ENCODE assay signal across 6 cellular contexts in the genomic region with DNA sequence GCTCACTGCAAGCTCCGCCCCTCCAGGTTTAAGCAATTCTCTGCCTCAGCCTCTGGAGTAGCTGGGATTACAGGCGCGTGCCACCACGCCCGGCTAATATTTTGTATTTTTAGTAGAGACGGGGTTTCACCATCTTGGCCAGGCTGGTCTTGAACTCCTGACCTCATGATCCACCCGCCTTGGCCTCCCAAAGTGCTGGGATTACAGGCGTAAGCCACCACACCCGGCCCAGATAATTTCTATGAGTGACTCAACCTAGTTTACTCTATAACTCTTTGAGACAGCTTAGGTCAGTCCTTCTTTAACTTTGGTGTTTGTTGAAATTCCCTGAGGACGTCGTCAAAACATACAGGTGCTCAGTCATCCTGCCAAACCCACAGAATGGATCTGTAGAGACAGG. TPM values are rescaled to one million over a fixed set of nuclear protein-coding genes. Genes with fewer than 3 reads are reported as not detected.
A peak's percentile ranks its signal among the peaks of the same experiment; 100 is the strongest.
DNase-seq lines count a peak whose midpoint lies in the region; FAIRE-seq and TF ChIP-seq lines count a peak whose summit lies in the region.
"Not testable (repeated sequence)": the region's sequence is repeated elsewhere in the genome, so short reads cannot be mapped to it uniquely, and the experiment has no call there.

No MANE protein-coding gene starts in this region.

- CTCF ChIA-PET in HEK293 (lab: Yijun Ruan, JAX) (interaction anchor here (0.6 to 8.6 kb wide), 4 partner anchors 303 to 1672 kb away, joined by 3 to 94 read pairs (median 4); partner anchors contain the start of gene NSG2), H1 (lab: Charles Lee; ENCODE audit: partially characterized antibody) (interaction anchor here (1.0 to 3.2 kb wide), 7 partner anchors 11 to 695 kb away, joined by 3 to 11 read pairs (median 5); no protein-coding TSS in a partner anchor)

- not testable (repeated sequence) for H3K4me2 ChIP-seq in H1 (ENCODE audit: insufficient read depth in 1 of 2, low read depth in 2 of 2, low read length in 2 of 2)

- not testable (repeated sequence) for TF ChIP-seq CTCF in HEK293 (tag by site-specific recombination; IDR thresholded peaks at IDR 0.05); H1 (IDR thresholded peaks at IDR 0.05; ENCODE audit: control extremely low read depth in 1 of 3, insufficient read depth in 1 of 3, low read depth in 1 of 3, low read length in 3 of 3); nephron (IDR thresholded peaks at IDR 0.05; ENCODE audit: unreplicated experiment in 3 of 3)

- not testable (repeated sequence) for H3K27ac ChIP-seq in HEK293 (ENCODE audit: extremely low read depth, low read depth, low read length); H1 (ENCODE audit: low read depth, low read length)

- H3K27me3 Mint-ChIP-seq in nephron (ENCODE audit: low read depth), result not testable (repeated sequence)

- not testable (repeated sequence) for H2BK12ac ChIP-seq in H1 (ENCODE audit: low read depth, low read length)

- not testable (repeated sequence) for H3K4me1 ChIP-seq in HEK293 (ENCODE audit: control insufficient read depth, insufficient read depth, low read length); H1 (replicated peaks in 1 of 4; ENCODE audit: control insufficient read depth in 3 of 4, insufficient read depth in 4 of 4, low read length in 3 of 4)

- H3K36me3 Mint-ChIP-seq in nephron (ENCODE audit: low read depth), result not testable (repeated sequence)

- TF ChIP-seq RAD21 in H1 (IDR thresholded peaks at IDR 0.05 in 1 of 2, conservative IDR thresholded peaks at IDR 0.05 in 1 of 2; ENCODE audit: low read depth in 2 of 2, low read length in 2 of 2), result not testable (repeated sequence)

- H3K9ac ChIP-seq in H1 (replicated peaks in 1 of 4; ENCODE audit: extremely low read depth in 1 of 4, low read depth in 3 of 4, low read length in 3 of 4), result not testable (repeated sequence)

- TF ChIP-seq POLR2A in H1 (IDR thresholded peaks at IDR 0.05; ENCODE audit: control extremely low read depth in 1 of 2, low read depth in 2 of 2, low read length in 2 of 2), result not testable (repeated sequence)

- not testable (repeated sequence) for H2BK20ac ChIP-seq in H1 (ENCODE audit: low read length)

- not testable (repeated sequence) for H3K36me3 ChIP-seq in HEK293 (ENCODE audit: control insufficient read depth in 2 of 2, insufficient read depth in 1 of 2, low read length in 2 of 2); H1 (ENCODE audit: control insufficient read depth in 2 of 4, insufficient read depth in 4 of 4, low read length in 3 of 4)

- not testable (repeated sequence) for H3K56ac ChIP-seq in H1 (replicated peaks; ENCODE audit: insufficient read length, low read depth, low read length)

- H3K18ac ChIP-seq in H1 (ENCODE audit: extremely low read depth, low read length), result not testable (repeated sequence)

- H4K91ac ChIP-seq in H1 (replicated peaks; ENCODE audit: insufficient read length, low read length), result peak overlapping the region; percentile 0

- FAIRE-seq in H1 (lab: Jason Lieb, UNC), result not testable (repeated sequence)

- not testable (repeated sequence) for H3K4ac ChIP-seq in H1 (replicated peaks; ENCODE audit: insufficient read length, low read depth, low read length)

- not testable (repeated sequence) for H3K79me1 ChIP-seq in H1 (ENCODE audit: low read depth, low read length)

- H3K14ac ChIP-seq in H1 (ENCODE audit: insufficient read length), result not testable (repeated sequence)

- not testable (repeated sequence) for H2BK5ac ChIP-seq in H1 (ENCODE audit: low read depth, low read length)

- H2AFZ ChIP-seq in H1 (ENCODE audit: low read length), result 0 out of 2 replicates have a peak overlapping the region, but pooled peaks have one; percentile 50

- TF ChIP-seq EP300 in H1 (IDR thresholded peaks at IDR 0.05; ENCODE audit: borderline replicate concordance in 1 of 2, low read depth in 2 of 2, low read length in 2 of 2), result not testable (repeated sequence)

- H3K4me3 ChIP-seq in HEK293 (ENCODE audit: low read depth, low read length); H1 (ENCODE audit: extremely low read depth in 1 of 4, insufficient read depth in 2 of 4, low read depth in 3 of 4, low read length in 4 of 4): not testable (repeated sequence)

- POLR2A ChIA-PET in HEK293 (lab: Yijun Ruan, JAX), result interaction anchor here (0.7 kb wide), 1 partner anchor 145 kb away, joined by 7 read pairs; no protein-coding TSS in a partner anchor
- POLR2A ChIA-PET in H1 (lab: Charles Lee; ENCODE audit: partially characterized antibody), result not testable (repeated sequence)

- H3K23ac ChIP-seq in H1 (ENCODE audit: insufficient read length), result not testable (repeated sequence)

- not testable (repeated sequence) for H3K27me3 ChIP-seq in H1 (replicated peaks in 1 of 4; ENCODE audit: control insufficient read depth in 3 of 4, extremely low read depth in 1 of 4, insufficient read depth in 3 of 4, low read length in 3 of 4)

- WGBS in H1 (ENCODE audit: extremely low coverage in 1 of 2, insufficient coverage in 1 of 2, insufficient read length in 1 of 2, insufficient replicate concordance in 2 of 2, low coverage in 1 of 2, low lambda C conversion rate in 2 of 2, missing lambda C conversion rate in 1 of 2), 2 experiments, result 85% methylated on average over 10 of the region's 11 CpGs; no CpG with 5 or more reads in 1 of the 2 experiments

- H3K23me2 ChIP-seq in H1 (ENCODE audit: low read depth, low read length), result not testable (repeated sequence)

- H3K4me3 Mint-ChIP-seq in nephron, result not testable (repeated sequence)

- peak; percentile 19 for DNase-seq in amniotic epithelial cell (ENCODE audit: low read depth)
- DNase-seq in H1 (ENCODE audit: low read depth in 1 of 2, low spot score in 2 of 2), result not testable (repeated sequence)
- DNase-seq in kidney tubule cell (ENCODE audit: low spot score), result peak; percentile 47
- DNase-seq in renal cortical epithelial cell (ENCODE audit: low read depth), result peak; percentile 43

- not testable (repeated sequence) for H3K9me3 ChIP-seq in HEK293 (ENCODE audit: control insufficient read depth, insufficient read depth, low read depth, low read length); H1 (ENCODE audit: insufficient read depth in 2 of 2, low read depth in 1 of 2, low read length in 1 of 2)

- H2AK5ac ChIP-seq in H1 (ENCODE audit: low read depth, low read length), result not testable (repeated sequence)

- not testable (repeated sequence) for H3K9me3 Mint-ChIP-seq in nephron

- not testable (repeated sequence) for H4K8ac ChIP-seq in H1 (ENCODE audit: extremely low read depth, insufficient read depth, low read length)

- peaks cover 44% of the 10 kb centered on the region for H3K4me1 Mint-ChIP-seq in nephron

- H3K27ac Mint-ChIP-seq in nephron, result peak overlapping the region; percentile 17 to 88 (median 29)

- not testable (repeated sequence) for H4K20me1 ChIP-seq in H1 (replicated peaks in 1 of 2; ENCODE audit: control insufficient read depth in 1 of 2, insufficient read depth in 2 of 2, low read length in 2 of 2)

- H2BK15ac ChIP-seq in H1 (ENCODE audit: low read length), result not testable (repeated sequence)

- not testable (repeated sequence) for H3K79me2 ChIP-seq in H1 (ENCODE audit: control insufficient read depth in 1 of 2, insufficient read depth in 2 of 2, low read length in 2 of 2)

- not testable (repeated sequence) for H4K5ac ChIP-seq in H1 (ENCODE audit: insufficient read length, low read depth, low read length)

- not testable (repeated sequence) for H2BK120ac ChIP-seq in H1 (replicated peaks; ENCODE audit: low read depth, low read length)

TF ChIP-seq in HEK293, 187 proteins besides CTCF, POLR2A, EP300 and RAD21:
- TF ChIP-seq KLF1 (tag by site-specific recombination; IDR thresholded peaks at IDR 0.05), result peak; percentile 83

RNA-seq across cellular contexts. Expression of gene BOD1, which starts 5.7 kb away (rescaled TPM):
- 143 and 149 TPM in 2 replicates for total RNA-seq in H1 (2021; fragmentation: NEBNext Ultra II Directional; extraction: Animal tissue kit (Norgen Biotek cat#: 25700))
- polyA plus RNA-seq in H1 (2011; rRNA removed), result 83.1 and 107 TPM in 2 replicates
- polyA plus RNA-seq in H1 (2011; cell fraction: cytosol; rRNA removed), result 127 TPM
- 58.0 TPM for polyA plus RNA-seq in H1 (2011; cell fraction: nucleus; rRNA removed)
- 133 to 170 TPM (median 136 TPM) in 4 replicates for polyA plus RNA-seq in H1 (2012, experiment 1 of 2)
- 111 TPM for polyA plus RNA-seq in H1 (2012, experiment 2 of 2)
- polyA plus RNA-seq in H1 (2013, experiment 1 of 2), result 117 TPM
- polyA plus RNA-seq in H1 (2013, experiment 2 of 2), result 117 TPM
- polyA minus RNA-seq in H1 (2011; rRNA and poly(A)+ RNA removed), result 114 and 131 TPM in 2 replicates
- polyA minus RNA-seq in H1 (2011; cell fraction: cytosol; rRNA and poly(A)+ RNA removed), result 68.5 TPM
- 60.4 TPM for polyA minus RNA-seq in H1 (2011; cell fraction: nucleus; rRNA and poly(A)+ RNA removed)
- total RNA-seq in renal cortical epithelial cell, result 41.7 and 44.1 TPM in 2 replicates
